12 cellular contexts compared by ENCODE assay signal in genomic region chr18:7950380-7951143, GRCh38.
DNase-seq lines count a peak whose midpoint lies in the region; ATAC-seq and TF ChIP-seq lines count a peak whose summit lies in the region.
"Had no signal": no experiment of that assay in that cellular context is flagged by ENCODE, and none has a peak within 500 bp of the region (broad histone marks: within the 10 kb centered on the region; RNA-seq: fewer than 3 reads in every experiment).

No MANE protein-coding gene starts in this region.

- intact Hi-C loops in activated naive CD4-positive, alpha-beta T cell treated with anti-CD3 and anti-CD28 coated beads for 36 hours (cut with micrococcal nuclease) = loop anchor here (10.0 kb wide), 2 partner anchors 386 to 664 kb away; partner anchors contain the start of gene PTPRM

- H3K9me3 ChIP-seq in SJSA1 (replicated peaks) (no peaks in the 10 kb centered on the region), fibroblast of lung (ENCODE audit: control insufficient read depth, insufficient read depth, low read depth, low read length) (no peaks in the 10 kb centered on the region)
- H3K9me3 ChIP-seq: BLaER1 treated with 17β-estradiol and CSF1 and Interleukin-3, amounts not matched to agents 10 nM and 100 nM; sigmoid colon had no signal

- H4K20me1 ChIP-seq in fibroblast of lung (ENCODE audit: control insufficient read depth, extremely low read depth, insufficient read depth, low read length) = no peaks in the 10 kb centered on the region
- H4K20me1 ChIP-seq: BLaER1 treated with 17β-estradiol and CSF1 and Interleukin-3, amounts not matched to agents 10 nM and 100 nM had no signal

- peaks cover 45% of the 10 kb centered on the region for H3K4me1 ChIP-seq in SJSA1 (replicated peaks)
- peaks cover 9% of the 10 kb centered on the region for H3K4me1 ChIP-seq in fibroblast of lung (ENCODE audit: control insufficient read depth, extremely low read depth, insufficient read depth, low read length)

- no peaks in the 10 kb centered on the region for H3K27me3 Mint-ChIP-seq in activated naive CD4-positive, alpha-beta T cell treated with anti-CD3 and anti-CD28 coated beads for 36 hours (ENCODE audit: low read depth)
- no peaks in the 10 kb centered on the region for H3K27me3 Mint-ChIP-seq in stimulated activated memory B cell treated with anti-CD40 and anti-IgM and Interleukin-4, amounts not matched to agents 10 μg/mL and 1 μg/mL and 100 μg/mL, for 72 hours
- H3K27me3 Mint-ChIP-seq: stimulated activated naive CD8-positive, alpha-beta T cell treated with anti-CD3 and anti-CD28 coated beads, Interleukin-15, Interleukin-2, amounts not matched to agents 100 ng/mL and 50 ng/mL, for 24 hours had no signal

- ATAC-seq in stimulated activated memory B cell treated with anti-CD40 and anti-IgM and Interleukin-4, amounts not matched to agents 10 μg/mL and 1 μg/mL and 100 μg/mL, for 72 hours = peak; percentile 8
- ATAC-seq in HG02852 (IDR thresholded peaks at IDR 0.05; ENCODE audit: unreplicated experiment) (no peak), GM19455 (IDR thresholded peaks at IDR 0.05; ENCODE audit: unreplicated experiment) (no peak)

- H3K9me3 Mint-ChIP-seq in activated naive CD4-positive, alpha-beta T cell treated with anti-CD3 and anti-CD28 coated beads for 36 hours = no peaks in the 10 kb centered on the region
- H3K9me3 Mint-ChIP-seq in stimulated activated memory B cell treated with anti-CD40 and anti-IgM and Interleukin-4, amounts not matched to agents 10 μg/mL and 1 μg/mL and 100 μg/mL, for 72 hours = no peaks in the 10 kb centered on the region
- H3K9me3 Mint-ChIP-seq: stimulated activated naive CD8-positive, alpha-beta T cell treated with anti-CD3 and anti-CD28 coated beads, Interleukin-15, Interleukin-2, amounts not matched to agents 100 ng/mL and 50 ng/mL, for 24 hours had no signal

- H3K79me2 ChIP-seq in fibroblast of lung (ENCODE audit: control insufficient read depth, insufficient read depth, low read length) = no peaks in the 10 kb centered on the region

- H3K4me3 Mint-ChIP-seq in activated naive CD4-positive, alpha-beta T cell treated with anti-CD3 and anti-CD28 coated beads for 36 hours = no peak overlapping the region
- H3K4me3 Mint-ChIP-seq in stimulated activated memory B cell treated with anti-CD40 and anti-IgM and Interleukin-4, amounts not matched to agents 10 μg/mL and 1 μg/mL and 100 μg/mL, for 72 hours = no peak overlapping the region
- H3K4me3 Mint-ChIP-seq: stimulated activated naive CD8-positive, alpha-beta T cell treated with anti-CD3 and anti-CD28 coated beads, Interleukin-15, Interleukin-2, amounts not matched to agents 100 ng/mL and 50 ng/mL, for 24 hours had no signal

- H3K27ac Mint-ChIP-seq in activated naive CD4-positive, alpha-beta T cell treated with anti-CD3 and anti-CD28 coated beads for 36 hours = no peak overlapping the region
- H3K27ac Mint-ChIP-seq in stimulated activated memory B cell treated with anti-CD40 and anti-IgM and Interleukin-4, amounts not matched to agents 10 μg/mL and 1 μg/mL and 100 μg/mL, for 72 hours = no peak overlapping the region
- H3K27ac Mint-ChIP-seq: stimulated activated naive CD8-positive, alpha-beta T cell treated with anti-CD3 and anti-CD28 coated beads, Interleukin-15, Interleukin-2, amounts not matched to agents 100 ng/mL and 50 ng/mL, for 24 hours had no signal

- H3K27me3 ChIP-seq in SJSA1 (replicated peaks) (no peaks in the 10 kb centered on the region), fibroblast of lung (ENCODE audit: control insufficient read depth, insufficient read depth, low read length) (no peaks in the 10 kb centered on the region)
- H3K27me3 ChIP-seq: BLaER1 treated with 17β-estradiol and CSF1 and Interleukin-3, amounts not matched to agents 10 nM and 100 nM; sigmoid colon had no signal

- H3K36me3 Mint-ChIP-seq in activated naive CD4-positive, alpha-beta T cell treated with anti-CD3 and anti-CD28 coated beads for 36 hours (ENCODE audit: low read depth) = no peaks in the 10 kb centered on the region
- H3K36me3 Mint-ChIP-seq in stimulated activated memory B cell treated with anti-CD40 and anti-IgM and Interleukin-4, amounts not matched to agents 10 μg/mL and 1 μg/mL and 100 μg/mL, for 72 hours = no peaks in the 10 kb centered on the region

- H3K36me3 ChIP-seq in SJSA1 (no peaks in the 10 kb centered on the region), fibroblast of lung (ENCODE audit: control insufficient read depth, insufficient read depth, low read length) (no peaks in the 10 kb centered on the region)
- H3K36me3 ChIP-seq: BLaER1 treated with 17β-estradiol and CSF1 and Interleukin-3, amounts not matched to agents 10 nM and 100 nM; sigmoid colon had no signal

- no peak overlapping the region for H2AFZ ChIP-seq in fibroblast of lung (ENCODE audit: low read length)

- no peak for TF ChIP-seq CTCF in fibroblast of lung (conservative IDR thresholded peaks at IDR 0.05 in 1 of 2, IDR thresholded peaks at IDR 0.05 in 1 of 2; ENCODE audit: low read depth in 1 of 2, low read length in 2 of 2)

- no peak overlapping the region for H3K9ac ChIP-seq in fibroblast of lung (ENCODE audit: insufficient read depth, low read length)
- H3K9ac ChIP-seq: BLaER1 treated with 17β-estradiol and CSF1 and Interleukin-3, amounts not matched to agents 10 nM and 100 nM had no signal

- CTCF ChIA-PET in activated naive CD4-positive, alpha-beta T cell treated with anti-CD3 and anti-CD28 coated beads for 36 hours (lab: Charles Lee) = no interaction called here

- peak overlapping the region; percentile 20; the same call in 1 of the 2 replicates for H3K27ac ChIP-seq in SJSA1
- no peak overlapping the region for H3K27ac ChIP-seq in fibroblast of lung (ENCODE audit: insufficient read depth, low read length)
- H3K27ac ChIP-seq: BLaER1 treated with 17β-estradiol and CSF1 and Interleukin-3, amounts not matched to agents 10 nM and 100 nM; sigmoid colon had no signal

- peak; percentile 16 for DNase-seq in activated naive CD4-positive, alpha-beta T cell treated with anti-CD3 and anti-CD28 coated beads for 36 hours
- DNase-seq in activated naive CD4-positive, alpha-beta T cell (lab: John Stamatoyannopoulos, UW) = no peak
- DNase-seq in SJSA1 (ENCODE audit: low read depth in 1 of 2, low spot score in 2 of 2) = peak in 1 of 2 experiments; percentile 42
- peak; percentile 54 to 78 for DNase-seq in fibroblast of lung (ENCODE audit: low read depth in 2 of 2)
- no peak for DNase-seq in NCI-H1105 treated with DMSO at 0.1 percent for 48 hours (lab: John Stamatoyannopoulos, UW)
- DNase-seq: activated effector memory CD4-positive, alpha-beta T cell treated with Interleukin-2 at 50 U/mL for 16 hours; sigmoid colon had no signal

- H3K4me1 Mint-ChIP-seq in activated naive CD4-positive, alpha-beta T cell treated with anti-CD3 and anti-CD28 coated beads for 36 hours (ENCODE audit: low read depth) = peaks cover 15% of the 10 kb centered on the region
- H3K4me1 Mint-ChIP-seq in stimulated activated memory B cell treated with anti-CD40 and anti-IgM and Interleukin-4, amounts not matched to agents 10 μg/mL and 1 μg/mL and 100 μg/mL, for 72 hours = no peaks in the 10 kb centered on the region

- H3K4me2 ChIP-seq in fibroblast of lung (ENCODE audit: extremely low read depth, insufficient read depth, low read length) = no peak overlapping the region
- H3K4me2 ChIP-seq: BLaER1 treated with 17β-estradiol and CSF1 and Interleukin-3, amounts not matched to agents 10 nM and 100 nM had no signal

- H3K4me3 ChIP-seq in SJSA1 = no peak overlapping the region
- no peak overlapping the region for H3K4me3 ChIP-seq in fibroblast of lung (replicated peaks in 1 of 4; ENCODE audit: control extremely low read depth in 1 of 4, insufficient read depth in 1 of 4, low read depth in 3 of 4, low read length in 4 of 4)
- H3K4me3 ChIP-seq: BLaER1 treated with 17β-estradiol and CSF1 and Interleukin-3, amounts not matched to agents 10 nM and 100 nM; sigmoid colon had no signal

Comparison
In these comparisons a context has a peak if more than half of its experiments do, and no peak if none do; other contexts are left out.
1. DNase-seq: peak in activated naive CD4-positive, alpha-beta T cell treated with anti-CD3 and anti-CD28 coated beads for 36 hours (single experiment) and fibroblast of lung (2 of 2); none in activated naive CD4-positive, alpha-beta T cell (0 of 4) and NCI-H1105 treated with DMSO at 0.1 percent for 48 hours (single experiment).